8 cellular contexts compared by ENCODE assay signal in genomic region chr9:132878695-132879064, GRCh38. TPM values are rescaled to one million over a fixed set of nuclear protein-coding genes. Genes with fewer than 3 reads are reported as not detected.
DNase-seq lines count a peak whose midpoint lies in the region; ATAC-seq lines count a peak whose summit lies in the region.

SPACA9 (plus strand) TSS chr9:132878898; CDS start chr9:132883948, 5,050 bp downstream.

- H3K36me3 ChIP-seq in esophagus (ENCODE audit: control insufficient read depth in 2 of 2, insufficient read depth in 2 of 2, low read length in 1 of 2) (no peaks in the 10 kb centered on the region), mucosa of stomach (ENCODE audit: control insufficient read depth, insufficient read depth, low read length) (no peaks in the 10 kb centered on the region), subcutaneous abdominal adipose tissue (ENCODE audit: control insufficient read depth in 5 of 5, insufficient read depth in 5 of 5, low read length in 5 of 5) (no peaks in the 10 kb centered on the region)

- H3K9ac ChIP-seq in mucosa of stomach (ENCODE audit: low read length), result peak within 1 kb of the TSS; percentile 97
- H3K9ac ChIP-seq in subcutaneous abdominal adipose tissue (ENCODE audit: low read length in 5 of 5), result peak within 1 kb of the TSS in 4 of 5 donors; percentile 87 to 91 (median 90)

- H3K27me3 ChIP-seq in esophagus (ENCODE audit: control insufficient read depth in 1 of 2, insufficient read depth in 2 of 2, low read length in 2 of 2) (no peaks in the 10 kb centered on the region), mucosa of stomach (ENCODE audit: control insufficient read depth, insufficient read depth, low read length) (peaks cover 5% of the 10 kb centered on the region), subcutaneous abdominal adipose tissue (ENCODE audit: control insufficient read depth in 5 of 5, insufficient read depth in 4 of 5, low read length in 5 of 5) (no peaks in the 10 kb centered on the region)

- H3K4me1 ChIP-seq in esophagus (ENCODE audit: control insufficient read depth in 2 of 2, insufficient read depth in 2 of 2, low read length in 1 of 2) (peaks cover 0 to 6% of the 10 kb centered on the region in 2 donors), mucosa of stomach (ENCODE audit: control insufficient read depth, insufficient read depth, low read length) (peaks cover 10% of the 10 kb centered on the region), subcutaneous abdominal adipose tissue (ENCODE audit: control insufficient read depth in 5 of 5, insufficient read depth in 5 of 5, low read length in 5 of 5) (peaks cover 0 to 19% (median 14%) of the 10 kb centered on the region in 5 donors)

- H3K9me3 ChIP-seq in esophagus (ENCODE audit: control insufficient read depth in 2 of 2, insufficient read depth in 1 of 2, low read depth in 1 of 2, low read length in 1 of 2) (no peaks in the 10 kb centered on the region), mucosa of stomach (ENCODE audit: control insufficient read depth, low read length) (no peaks in the 10 kb centered on the region), subcutaneous abdominal adipose tissue (ENCODE audit: control insufficient read depth in 5 of 5, low read length in 5 of 5) (no peaks in the 10 kb centered on the region)

- H3K27ac ChIP-seq in esophagus (ENCODE audit: low read depth in 2 of 2, low read length in 1 of 2) (peak within 1 kb of the TSS; percentile 94 to 96), subcutaneous abdominal adipose tissue (ENCODE audit: low read depth, low read length) (peak within 1 kb of the TSS; percentile 71)

- peak; percentile 8 for DNase-seq in DMS79 treated with DMSO at 0.1 percent for 48 hours (lab: John Stamatoyannopoulos, UW)
- DNase-seq in M059J (ENCODE audit: low read depth), result peak; percentile 63
- peak; percentile 67 for DNase-seq in activated CD8-positive, alpha-beta memory T cell treated with anti-CD3 and anti-CD28 coated beads, Interleukin-2, amount 50 U/mL, for 48 hours
- DNase-seq in central memory CD4-positive, alpha-beta T cell, result no peak

- ATAC-seq in HG03432 (IDR thresholded peaks at IDR 0.05; ENCODE audit: unreplicated experiment), result no peak

- H3K4me3 ChIP-seq in esophagus (ENCODE audit: low read depth in 1 of 2, low read length in 2 of 2) (peak within 1 kb of the TSS; percentile 86 to 88), mucosa of stomach (ENCODE audit: low read length) (peak within 1 kb of the TSS; percentile 72), subcutaneous abdominal adipose tissue (ENCODE audit: low read depth in 1 of 5, low read length in 5 of 5) (peak within 1 kb of the TSS; percentile 84 to 94 (median 91))

- 1 to 2% methylated on average over 28 of the region's 28 CpGs for whole genome bisulfite sequencing in esophagus, 2 donors

RNA-seq across cellular contexts. Expression of gene SPACA9, which starts in this region (rescaled TPM):
- 0.91 and 3.0 TPM in 2 replicates for total RNA-seq in M059J (2014; rRNA removed; shearing (Covaris generic))
- 1 to 10 TPM; 6.3 to 6.5 TPM for polyA plus RNA-seq in esophagus
